In the genomic region with DNA sequence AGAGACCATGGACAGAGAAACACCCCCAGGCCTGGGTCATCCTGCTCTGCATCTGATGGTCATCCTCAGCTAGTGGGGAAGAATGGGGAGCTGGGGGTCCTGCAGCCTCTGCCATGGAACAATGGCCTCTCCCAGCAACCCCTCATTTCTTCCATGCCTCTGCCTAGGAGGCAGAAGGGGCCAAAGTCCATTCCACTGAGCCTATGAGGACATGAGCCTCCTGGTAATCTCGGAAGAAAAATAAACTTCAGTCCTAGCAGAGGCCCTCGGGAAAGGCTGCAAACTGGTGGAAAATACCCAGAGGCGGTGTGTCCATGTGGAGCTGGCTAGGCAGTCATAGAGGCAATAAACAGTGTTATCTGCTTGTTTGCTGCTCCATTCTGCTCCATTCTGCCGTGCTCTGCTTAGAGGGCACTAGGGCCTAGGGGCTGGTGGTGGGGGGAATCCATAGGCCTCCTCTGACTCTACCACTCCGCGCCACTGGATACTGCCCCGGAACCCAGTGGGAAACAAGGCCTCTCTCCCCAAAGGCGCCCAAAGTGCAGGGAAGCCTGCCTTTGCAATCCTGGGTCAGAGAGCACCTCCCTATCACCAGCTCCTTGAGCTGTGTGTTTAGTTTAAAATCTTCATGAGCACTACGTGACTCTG, we compare ENCODE assay signal across 1 cellular context.
TF ChIP-seq lines count a peak whose summit lies in the region.

No MANE protein-coding gene starts in this region.

TF ChIP-seq in IMR-90, 13 proteins besides CTCF, POLR2A, EP300 and RAD21:
- no peak for TF ChIP-seq FOS (IDR thresholded peaks at IDR 0.05; ENCODE audit: low read depth, low read length)
- no peak for TF ChIP-seq MAZ (IDR thresholded peaks at IDR 0.05; ENCODE audit: borderline replicate concordance, low read depth, low read length)
- TF ChIP-seq RFX5 (IDR thresholded peaks at IDR 0.05; ENCODE audit: low read depth, low read length): no peak
- TF ChIP-seq, protein P1, sequence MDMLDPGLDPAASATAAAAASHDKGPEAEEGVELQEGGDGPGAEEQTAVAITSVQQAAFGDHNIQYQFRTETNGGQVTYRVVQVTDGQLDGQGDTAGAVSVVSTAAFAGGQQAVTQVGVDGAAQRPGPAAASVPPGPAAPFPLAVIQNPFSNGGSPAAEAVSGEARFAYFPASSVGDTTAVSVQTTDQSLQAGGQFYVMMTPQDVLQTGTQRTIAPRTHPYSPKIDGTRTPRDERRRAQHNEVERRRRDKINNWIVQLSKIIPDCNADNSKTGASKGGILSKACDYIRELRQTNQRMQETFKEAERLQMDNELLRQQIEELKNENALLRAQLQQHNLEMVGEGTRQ (IDR thresholded peaks at IDR 0.05; ENCODE audit: low read depth, low read length): no peak
- TF ChIP-seq RCOR1 (IDR thresholded peaks at IDR 0.05; ENCODE audit: insufficient replicate concordance, low read length): no peak
- TF ChIP-seq, protein P2, sequence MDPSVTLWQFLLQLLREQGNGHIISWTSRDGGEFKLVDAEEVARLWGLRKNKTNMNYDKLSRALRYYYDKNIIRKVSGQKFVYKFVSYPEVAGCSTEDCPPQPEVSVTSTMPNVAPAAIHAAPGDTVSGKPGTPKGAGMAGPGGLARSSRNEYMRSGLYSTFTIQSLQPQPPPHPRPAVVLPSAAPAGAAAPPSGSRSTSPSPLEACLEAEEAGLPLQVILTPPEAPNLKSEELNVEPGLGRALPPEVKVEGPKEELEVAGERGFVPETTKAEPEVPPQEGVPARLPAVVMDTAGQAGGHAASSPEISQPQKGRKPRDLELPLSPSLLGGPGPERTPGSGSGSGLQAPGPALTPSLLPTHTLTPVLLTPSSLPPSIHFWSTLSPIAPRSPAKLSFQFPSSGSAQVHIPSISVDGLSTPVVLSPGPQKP (IDR thresholded peaks at IDR 0.05; ENCODE audit: borderline replicate concordance, low read depth, low read length): no peak
- TF ChIP-seq MAFK (IDR thresholded peaks at IDR 0.05; ENCODE audit: low read depth, low read length): no peak
- TF ChIP-seq CEBPB (IDR thresholded peaks at IDR 0.05; ENCODE audit: low read depth, low read length): no peak
- TF ChIP-seq SMC3 (IDR thresholded peaks at IDR 0.05; ENCODE audit: low read depth, low read length): no peak
